In genomic region chr9:21402387-21403247, GRCh38 we compare ENCODE assay signal across 8 cellular contexts. TPM values are rescaled to one million over a fixed set of nuclear protein-coding genes. Genes with fewer than 3 reads are reported as not detected.
DNase-seq lines count a peak whose midpoint lies in the region; ATAC-seq and TF ChIP-seq lines count a peak whose summit lies in the region.

No MANE protein-coding gene starts in this region.

- CTCF ChIA-PET in activated naive CD4-positive, alpha-beta T cell treated with anti-CD3 and anti-CD28 coated beads, Interleukin-2, amount 10 ng/mL, durations not matched to agents 7 days and 5 days (lab: Charles Lee): interaction anchor here (0.6 to 1.2 kb wide), 4 partner anchors 32 to 263 kb away, joined by 3 read pairs; no protein-coding TSS in a partner anchor

- no peaks in the 10 kb centered on the region for H3K9me3 ChIP-seq in NT2/D1 (ENCODE audit: insufficient read depth, low read length)

- H3K27me3 Mint-ChIP-seq in activated naive CD4-positive, alpha-beta T cell treated with anti-CD3 and anti-CD28 coated beads, Interleukin-2, amount 10 ng/mL, durations not matched to agents 7 days and 5 days: peaks cover 63% of the 10 kb centered on the region

- peak overlapping the region; percentile 19 for H3K4me3 Mint-ChIP-seq in activated naive CD4-positive, alpha-beta T cell treated with anti-CD3 and anti-CD28 coated beads, Interleukin-2, amount 10 ng/mL, durations not matched to agents 7 days and 5 days

- no peaks in the 10 kb centered on the region for H3K36me3 Mint-ChIP-seq in activated naive CD4-positive, alpha-beta T cell treated with anti-CD3 and anti-CD28 coated beads, Interleukin-2, amount 10 ng/mL, durations not matched to agents 7 days and 5 days

- no peak overlapping the region for H3K27ac ChIP-seq in foreskin keratinocyte
- H3K27ac ChIP-seq in rectal smooth muscle tissue (ENCODE audit: low read depth, low read length): no peak overlapping the region

- H3K4me3 ChIP-seq in NT2/D1 (ENCODE audit: insufficient read length, low read depth): peak overlapping the region; percentile 38
- H3K4me3 ChIP-seq in rectal smooth muscle tissue (ENCODE audit: low read length): peak overlapping the region; percentile 56

- H3K27me3 ChIP-seq in NT2/D1 (ENCODE audit: insufficient read depth, insufficient read length): peaks cover 15% of the 10 kb centered on the region
- H3K27me3 ChIP-seq in foreskin keratinocyte: peaks cover 96% of the 10 kb centered on the region
- peaks cover 6% of the 10 kb centered on the region for H3K27me3 ChIP-seq in rectal smooth muscle tissue (ENCODE audit: control insufficient read depth, insufficient read depth, low read length)

- ATAC-seq in foreskin keratinocyte: peak; percentile 46
- no peak for ATAC-seq in GM21515 (IDR thresholded peaks at IDR 0.05; ENCODE audit: unreplicated experiment)

- DNase-seq in activated naive CD4-positive, alpha-beta T cell treated with anti-CD3 and anti-CD28 coated beads, Interleukin-2, amount 10 ng/mL, durations not matched to agents 7 days and 5 days: peak; percentile 32
- DNase-seq in activated naive CD4-positive, alpha-beta T cell treated with Interleukin-2 at 50 U/mL for 16 hours: no peak
- DNase-seq in NT2/D1 (ENCODE audit: low read depth, low spot score): no peak
- DNase-seq in foreskin keratinocyte: no peak
- DNase-seq in DMS153 treated with DMSO at 0.1 percent for 48 hours (lab: John Stamatoyannopoulos, UW; ENCODE audit: unreplicated experiment): no peak
- no peak for DNase-seq in NCI-H1417 treated with DMSO at 0.1 percent for 48 hours (lab: John Stamatoyannopoulos, UW)

- H3K27ac Mint-ChIP-seq in activated naive CD4-positive, alpha-beta T cell treated with anti-CD3 and anti-CD28 coated beads, Interleukin-2, amount 10 ng/mL, durations not matched to agents 7 days and 5 days: no peak overlapping the region

- no peaks in the 10 kb centered on the region for H3K9me3 Mint-ChIP-seq in activated naive CD4-positive, alpha-beta T cell treated with anti-CD3 and anti-CD28 coated beads, Interleukin-2, amount 10 ng/mL, durations not matched to agents 7 days and 5 days

- TF ChIP-seq CTCF in foreskin keratinocyte (conservative IDR thresholded peaks at IDR 0.05): peak; percentile 31

- no peaks in the 10 kb centered on the region for H3K4me1 ChIP-seq in NT2/D1 (ENCODE audit: insufficient read depth, insufficient read length)
- H3K4me1 ChIP-seq in foreskin keratinocyte: no peaks in the 10 kb centered on the region
- peaks cover 3% of the 10 kb centered on the region for H3K4me1 ChIP-seq in rectal smooth muscle tissue (ENCODE audit: control insufficient read depth, insufficient read depth, low read length)

- peaks cover 6% of the 10 kb centered on the region for H3K4me1 Mint-ChIP-seq in activated naive CD4-positive, alpha-beta T cell treated with anti-CD3 and anti-CD28 coated beads, Interleukin-2, amount 10 ng/mL, durations not matched to agents 7 days and 5 days

- no peaks in the 10 kb centered on the region for H3K36me3 ChIP-seq in NT2/D1 (ENCODE audit: insufficient read depth, insufficient read length, low read length)
- H3K36me3 ChIP-seq in rectal smooth muscle tissue (ENCODE audit: control insufficient read depth, insufficient read depth, low read length): no peaks in the 10 kb centered on the region

- peak overlapping the region; percentile 53 for H3K9ac ChIP-seq in NT2/D1 (ENCODE audit: insufficient read length, low read depth)
- no peak overlapping the region for H3K9ac ChIP-seq in rectal smooth muscle tissue (ENCODE audit: low read length)

RNA-seq across cellular contexts. Expression of gene IFNA8, which starts 6.3 kb away (rescaled TPM):
- total RNA-seq in foreskin keratinocyte: not detected in 2 replicates
- not detected in 2 replicates for polyA plus RNA-seq in foreskin keratinocyte

RNA-seq across cellular contexts. Expression of gene IFNA2, which starts 17.4 kb away (rescaled TPM):
- total RNA-seq in foreskin keratinocyte: not detected in 2 replicates
- polyA plus RNA-seq in foreskin keratinocyte: not detected in 2 replicates

RNA-seq across cellular contexts. Expression of gene IFNA13, which starts 34.8 kb away (rescaled TPM):
- total RNA-seq in foreskin keratinocyte: not detected in 2 replicates
- polyA plus RNA-seq in foreskin keratinocyte: not detected in 2 replicates

RNA-seq across cellular contexts. Expression of gene IFNA1, which starts 37.6 kb away (rescaled TPM):
- total RNA-seq in foreskin keratinocyte: not detected in 2 replicates
- not detected in 2 replicates for polyA plus RNA-seq in foreskin keratinocyte

RNA-seq across cellular contexts. Expression of gene IFNA6, which starts 51.9 kb away (rescaled TPM):
- not detected in 2 replicates for total RNA-seq in foreskin keratinocyte
- polyA plus RNA-seq in foreskin keratinocyte: not detected in 2 replicates
